In genomic region chr11:65918211-65919150, GRCh38 we compare ENCODE assay signal across 8 cellular contexts. TPM values are rescaled to one million over a fixed set of nuclear protein-coding genes. Genes with fewer than 3 reads are reported as not detected.
DNase-seq lines count a peak whose midpoint lies in the region; ATAC-seq and TF ChIP-seq lines count a peak whose summit lies in the region.

Gene C11orf68, minus strand, starts transcription at chr11:65919062. Its CDS starts 31 bp downstream, at chr11:65919031.

- peak within 1 kb of the TSS; percentile 97 for H3K4me3 ChIP-seq in rectal smooth muscle tissue (ENCODE audit: low read length)

- peak within 1 kb of the TSS; percentile 70 for H3K9ac ChIP-seq in rectal smooth muscle tissue (ENCODE audit: low read length)

- H3K9me3 Mint-ChIP-seq in activated T-helper 2 cell treated with anti-CD3 and anti-CD28 coated beads, Interferon-gamma antibody, Interleukin-2, Interleukin-4, amounts not matched to agents 10 μg/mL and 5 μg/mL and 100 μg/mL, durations not matched to agents 14 hours and 24 hours and 36 hours, result no peaks in the 10 kb centered on the region

- DNase-seq in GM10248 (ENCODE audit: extremely low spot score), result no peak
- DNase-seq in HT1080 (ENCODE audit: low read depth), result peak; percentile 41
- DNase-seq in activated T-helper 2 cell treated with anti-CD3 and anti-CD28 coated beads, Interferon-gamma antibody, Interleukin-2, Interleukin-4, amounts not matched to agents 10 μg/mL and 5 μg/mL and 100 μg/mL, durations not matched to agents 14 hours and 24 hours and 36 hours (ENCODE audit: low spot score), result no peak
- DNase-seq in left cardiac atrium, result no peak
- no peak for DNase-seq in putamen (ENCODE audit: low spot score)
- DNase-seq in 8988T, result no peak

- peaks cover 9% of the 10 kb centered on the region for H3K36me3 ChIP-seq in rectal smooth muscle tissue (ENCODE audit: control insufficient read depth, insufficient read depth, low read length)

- peak; percentile 45 for ATAC-seq in GM21390 (IDR thresholded peaks at IDR 0.05; ENCODE audit: unreplicated experiment)
- ATAC-seq in left cardiac atrium, result no peak

- H3K36me3 Mint-ChIP-seq in activated T-helper 2 cell treated with anti-CD3 and anti-CD28 coated beads, Interferon-gamma antibody, Interleukin-2, Interleukin-4, amounts not matched to agents 10 μg/mL and 5 μg/mL and 100 μg/mL, durations not matched to agents 14 hours and 24 hours and 36 hours (ENCODE audit: low read depth), result peaks cover 39% of the 10 kb centered on the region

- H3K4me3 Mint-ChIP-seq in activated T-helper 2 cell treated with anti-CD3 and anti-CD28 coated beads, Interferon-gamma antibody, Interleukin-2, Interleukin-4, amounts not matched to agents 10 μg/mL and 5 μg/mL and 100 μg/mL, durations not matched to agents 14 hours and 24 hours and 36 hours (ENCODE audit: low read depth), result peak within 1 kb of the TSS; percentile 88

- H3K27me3 ChIP-seq in rectal smooth muscle tissue (ENCODE audit: control insufficient read depth, insufficient read depth, low read length), result no peaks in the 10 kb centered on the region

- H3K27me3 Mint-ChIP-seq in activated T-helper 2 cell treated with anti-CD3 and anti-CD28 coated beads, Interferon-gamma antibody, Interleukin-2, Interleukin-4, amounts not matched to agents 10 μg/mL and 5 μg/mL and 100 μg/mL, durations not matched to agents 14 hours and 24 hours and 36 hours (ENCODE audit: low read depth), result no peaks in the 10 kb centered on the region

- H3K4me1 Mint-ChIP-seq in activated T-helper 2 cell treated with anti-CD3 and anti-CD28 coated beads, Interferon-gamma antibody, Interleukin-2, Interleukin-4, amounts not matched to agents 10 μg/mL and 5 μg/mL and 100 μg/mL, durations not matched to agents 14 hours and 24 hours and 36 hours (ENCODE audit: low read depth), result peaks cover 19% of the 10 kb centered on the region

- TF ChIP-seq CTCF in GM10248 (IDR thresholded peaks at IDR 0.05; ENCODE audit: control extremely low read depth, extremely low read depth, low read depth, missing control alignments), result peak; percentile 6

- peaks cover 33% of the 10 kb centered on the region for H3K4me1 ChIP-seq in rectal smooth muscle tissue (ENCODE audit: control insufficient read depth, insufficient read depth, low read length)

- intact Hi-C loops in activated T-helper 2 cell treated with anti-CD3 and anti-CD28 coated beads, Interferon-gamma antibody, Interleukin-2, Interleukin-4, amounts not matched to agents 10 μg/mL and 5 μg/mL and 100 μg/mL, durations not matched to agents 14 hours and 24 hours and 36 hours (cut with micrococcal nuclease), result loop anchor here (1.0 to 2.0 kb wide), 4 partner anchors 10 to 59 kb away; partner anchors contain the start of genes FOSL1 and SART1
- intact Hi-C loops in left cardiac atrium (cut with DNase I), result loop anchor here in 1 of 2 donors (5.0 kb wide), 1 partner anchor 44 kb away; the partner anchor contains the start of gene SART1

- POLR2A ChIA-PET in GM10248 (lab: Yijun Ruan, JAX), result no interaction called here

- H3K27ac Mint-ChIP-seq in activated T-helper 2 cell treated with anti-CD3 and anti-CD28 coated beads, Interferon-gamma antibody, Interleukin-2, Interleukin-4, amounts not matched to agents 10 μg/mL and 5 μg/mL and 100 μg/mL, durations not matched to agents 14 hours and 24 hours and 36 hours, result peak within 1 kb of the TSS; percentile 85

- H3K27ac ChIP-seq in rectal smooth muscle tissue (ENCODE audit: low read depth, low read length), result peak within 1 kb of the TSS; percentile 94

- CTCF ChIA-PET in GM10248 (lab: Yijun Ruan, JAX), result interaction anchor here (1.0 to 1.9 kb wide), 5 partner anchors 12 to 126 kb away, joined by 3 to 9 read pairs (median 5); partner anchors contain the start of genes CCDC85B and FIBP

RNA-seq across cellular contexts. Expression of gene C11orf68, which starts in this region (rescaled TPM):
- 44.0 and 64.7 TPM in 2 replicates for total RNA-seq in HT1080 (2014; rRNA removed; shearing (Covaris generic))
- 81.2 and 103 TPM in 2 replicates for polyA plus RNA-seq in HT1080 (2015; cell fraction: cytosol; rRNA removed)
- polyA plus RNA-seq in HT1080 (2015; cell fraction: nucleus; rRNA removed), result 52.2 and 66.5 TPM in 2 replicates
- total RNA-seq in activated T-helper 2 cell treated with anti-CD3 and anti-CD28 coated beads, Interferon-gamma antibody, Interleukin-2, Interleukin-4, amounts not matched to agents 10 μg/mL and 5 μg/mL and 100 μg/mL, durations not matched to agents 14 hours and 24 hours and 36 hours, result 23.7 and 23.8 TPM in 2 replicates
- total RNA-seq in left cardiac atrium, result 10 to 100 TPM; 29.9 to 31.8 TPM
